In genomic region chr1:169368406-169368769, GRCh38 we compare ENCODE assay signal across 9 cellular contexts. TPM values are rescaled to one million over a fixed set of nuclear protein-coding genes. Genes with fewer than 3 reads are reported as not detected.
A peak's percentile ranks its signal among the peaks of the same experiment; 100 is the strongest.
DNase-seq lines count a peak whose midpoint lies in the region; ATAC-seq and TF ChIP-seq lines count a peak whose summit lies in the region.
"Had no signal": no experiment of that assay in that cellular context is flagged by ENCODE, and none has a peak within 500 bp of the region (broad histone marks: within the 10 kb centered on the region; RNA-seq: fewer than 3 reads in every experiment).

No MANE protein-coding gene starts in this region.

- H3K4me1 ChIP-seq in GM23338 (ENCODE audit: insufficient read depth) (peaks cover 18% of the 10 kb centered on the region), lower lobe of right lung (peaks cover 24% of the 10 kb centered on the region), tibial nerve (peaks cover 0 to 50% (median 8%) of the 10 kb centered on the region in 4 donors)

- H3K36me3 ChIP-seq in GM23338 (ENCODE audit: insufficient read depth) (peaks cover 4% of the 10 kb centered on the region; the same call in 1 of the 2 replicates), lower lobe of right lung (peaks cover 39% of the 10 kb centered on the region), tibial nerve (peaks cover 0 to 40% (median 4%) of the 10 kb centered on the region in 3 donors)

- TF ChIP-seq CTCF in GM23338 (conservative IDR thresholded peaks at IDR 0.05; ENCODE audit: low read depth in 2 of 2) (no peak), chondrocyte (IDR thresholded peaks at IDR 0.05) (peak; percentile 22), lower lobe of right lung (IDR thresholded peaks at IDR 0.05) (no peak), tibial nerve (IDR thresholded peaks at IDR 0.05) (no peak)

- peak overlapping the region; percentile 95 for H3K4me2 ChIP-seq in GM23338

- intact Hi-C loops in lower lobe of right lung (cut with DNase I), result no loop called here

- no peak for TF ChIP-seq EP300 in tibial nerve (IDR thresholded peaks at IDR 0.05)

- no peak overlapping the region for H3K27ac ChIP-seq in GM23338 (ENCODE audit: low read depth)
- peak overlapping the region; percentile 82 for H3K27ac ChIP-seq in lower lobe of right lung
- peak overlapping the region; percentile 49 to 91 (median 84) for H3K27ac ChIP-seq in tibial nerve

- H3K27ac Mint-ChIP-seq in GM23338 (no peak overlapping the region), chondrocyte (ENCODE audit: unreplicated experiment) (no peak overlapping the region)

- H3K9me2 ChIP-seq in GM23338 (ENCODE audit: insufficient read depth), result no peaks in the 10 kb centered on the region

- no peaks in the 10 kb centered on the region; the same call in 2 of the 3 replicates for H3K9me3 Mint-ChIP-seq in GM23338
- H3K9me3 Mint-ChIP-seq in chondrocyte (ENCODE audit: low read depth), result peaks cover 3% of the 10 kb centered on the region
- H3K9me3 Mint-ChIP-seq: immature natural killer cell had no signal

- DNase-seq in AG08395 (ENCODE audit: low spot score) (peak; percentile 12), GM23338 (ENCODE audit: low spot score) (peak; percentile 38), SW480 (ENCODE audit: low spot score) (peak; percentile 48), chondrocyte (ENCODE audit: low spot score) (no peak), lower lobe of right lung (no peak), tibial nerve (ENCODE audit: low spot score in 2 of 2) (no peak), NCI-H446 treated with DMSO at 0.1 percent for 48 hours (lab: John Stamatoyannopoulos, UW) (no peak), GOT3 (lab: John Stamatoyannopoulos, UW) (no peak)

- H3K79me2 ChIP-seq in GM23338 (replicated peaks; ENCODE audit: insufficient read depth), result peaks cover 41% of the 10 kb centered on the region; the same call in 1 of the 2 replicates

- no peaks in the 10 kb centered on the region for H3F3A ChIP-seq in GM23338 (replicated peaks; ENCODE audit: low read depth)

- peaks cover 6% of the 10 kb centered on the region; the same call in 2 of the 3 replicates for H3K36me3 Mint-ChIP-seq in GM23338 (ENCODE audit: low read depth)
- peaks cover 12% of the 10 kb centered on the region for H3K36me3 Mint-ChIP-seq in chondrocyte (ENCODE audit: low read depth)

- H3K4me3 ChIP-seq in GM23338 (peak overlapping the region; percentile 60), lower lobe of right lung (peak overlapping the region; percentile 79), tibial nerve (peak overlapping the region; percentile 47 to 89 (median 72))

- ATAC-seq in GM23338 (peak; percentile 22), lower lobe of right lung (peak; percentile 24 to 43)

- TF ChIP-seq POLR2A in tibial nerve (IDR thresholded peaks at IDR 0.05), result no peak

- H4K20me1 ChIP-seq in GM23338 (replicated peaks; ENCODE audit: insufficient read depth), result no peaks in the 10 kb centered on the region

- peak overlapping the region; percentile 61 for H2AFZ ChIP-seq in GM23338

- no peak overlapping the region for H3K4me3 Mint-ChIP-seq in GM23338
- H3K4me3 Mint-ChIP-seq in chondrocyte (ENCODE audit: unreplicated experiment), result no peak overlapping the region

- no peaks in the 10 kb centered on the region for H3K27me3 ChIP-seq in GM23338 (ENCODE audit: insufficient read depth)
- H3K27me3 ChIP-seq in lower lobe of right lung (ENCODE audit: low read depth), result no peaks in the 10 kb centered on the region
- H3K27me3 ChIP-seq in tibial nerve, result no peaks in the 10 kb centered on the region

- H3K27me3 Mint-ChIP-seq in GM23338 (ENCODE audit: insufficient read depth, low read depth, poor library complexity), result no peaks in the 10 kb centered on the region
- H3K27me3 Mint-ChIP-seq in chondrocyte (ENCODE audit: low read depth), result no peaks in the 10 kb centered on the region

- H3K4me1 Mint-ChIP-seq in GM23338 (no peaks in the 10 kb centered on the region), chondrocyte (ENCODE audit: low read depth) (peaks cover 27% of the 10 kb centered on the region)

- H3K9me3 ChIP-seq in lower lobe of right lung (no peaks in the 10 kb centered on the region), tibial nerve (no peaks in the 10 kb centered on the region)

- WGBS in tibial nerve, 2 donors, result 0 to 1% methylated on average over 16 of the region's 16 CpGs

TF ChIP-seq in GM23338, 12 proteins besides CTCF, POLR2A, EP300 and RAD21 (continues in another document):
- TF ChIP-seq JUNB (IDR thresholded peaks at IDR 0.05; ENCODE audit: unreplicated experiment) (no peak), EZH2phosphoT487 (IDR thresholded peaks at IDR 0.05; ENCODE audit: unreplicated experiment) (no peak), ZNF331 (CRISPR knock-in tag; IDR thresholded peaks at IDR 0.05; ENCODE audit: low read depth) (no peak), ETS1 (IDR thresholded peaks at IDR 0.05) (no peak), REST (IDR thresholded peaks at IDR 0.05; ENCODE audit: unreplicated experiment) (no peak)

RNA-seq across cellular contexts. Expression of gene BLZF1, which starts 0.4 kb away (rescaled TPM):
- 12.4 and 14.5 TPM in 2 replicates for total RNA-seq in GM23338 (2014; rRNA removed; shearing (Covaris generic))
- polyA plus RNA-seq in GM23338 (2016; fragmentation: Nextera tagmentation; extraction: Ambion mirVana), result 6.3 and 9.5 TPM in 2 replicates
- 26.4 to 35.8 TPM (median 30.0 TPM) in 3 replicates for total RNA-seq in chondrocyte
- 27.2 TPM for total RNA-seq in lower lobe of right lung
- total RNA-seq in tibial nerve, result 10 to 100 TPM; 17.8 to 36.0 (median 29.4) TPM

RNA-seq across cellular contexts. Expression of gene NME7, which starts 0.8 kb away (rescaled TPM):
- total RNA-seq in GM23338 (2014; rRNA removed; shearing (Covaris generic)), result 12.9 and 39.1 TPM in 2 replicates
- polyA plus RNA-seq in GM23338 (2016; fragmentation: Nextera tagmentation; extraction: Ambion mirVana), result 48.5 and 65.2 TPM in 2 replicates
- total RNA-seq in chondrocyte (13.9 to 23.5 TPM (median 14.7 TPM) in 3 replicates), lower lobe of right lung (17.3 TPM), tibial nerve (10 to 100 TPM in 2 of 4 donors, 1 to 10 TPM in 2; 8.2 to 26.2 (median 17.5) TPM)

RNA-seq across cellular contexts. Expression of gene CCDC181, which starts 58.9 kb away (rescaled TPM):
- total RNA-seq in GM23338 (2014; rRNA removed; shearing (Covaris generic)), result 3.1 and 3.4 TPM in 2 replicates
- 6.0 and 9.0 TPM in 2 replicates for polyA plus RNA-seq in GM23338 (2016; fragmentation: Nextera tagmentation; extraction: Ambion mirVana)
- total RNA-seq in chondrocyte (0.80 to 1.2 TPM (median 0.90 TPM) in 3 replicates), lower lobe of right lung (1.4 TPM), tibial nerve (1 to 10 TPM in 3 of 4 donors, under 1 TPM in 1; 0.39 to 3.6 (median 1.6) TPM)
- polyA plus RNA-seq: immature natural killer cell had no signal

Comparison
In these comparisons a context has a peak if more than half of its experiments do, and no peak if none do; other contexts are left out.
1. DNase-seq: peak in AG08395 (single experiment), GM23338 (single experiment) and SW480 (single experiment); none in chondrocyte (single experiment), lower lobe of right lung (single experiment), tibial nerve (0 of 2), NCI-H446 treated with DMSO at 0.1 percent for 48 hours (single experiment) and GOT3 (single experiment).
2. Peak in every context shown above with its lines, with median percentiles within 50 percentile points of each other: H3K4me3 ChIP-seq.